8 cellular contexts compared by ENCODE assay signal in the genomic region with DNA sequence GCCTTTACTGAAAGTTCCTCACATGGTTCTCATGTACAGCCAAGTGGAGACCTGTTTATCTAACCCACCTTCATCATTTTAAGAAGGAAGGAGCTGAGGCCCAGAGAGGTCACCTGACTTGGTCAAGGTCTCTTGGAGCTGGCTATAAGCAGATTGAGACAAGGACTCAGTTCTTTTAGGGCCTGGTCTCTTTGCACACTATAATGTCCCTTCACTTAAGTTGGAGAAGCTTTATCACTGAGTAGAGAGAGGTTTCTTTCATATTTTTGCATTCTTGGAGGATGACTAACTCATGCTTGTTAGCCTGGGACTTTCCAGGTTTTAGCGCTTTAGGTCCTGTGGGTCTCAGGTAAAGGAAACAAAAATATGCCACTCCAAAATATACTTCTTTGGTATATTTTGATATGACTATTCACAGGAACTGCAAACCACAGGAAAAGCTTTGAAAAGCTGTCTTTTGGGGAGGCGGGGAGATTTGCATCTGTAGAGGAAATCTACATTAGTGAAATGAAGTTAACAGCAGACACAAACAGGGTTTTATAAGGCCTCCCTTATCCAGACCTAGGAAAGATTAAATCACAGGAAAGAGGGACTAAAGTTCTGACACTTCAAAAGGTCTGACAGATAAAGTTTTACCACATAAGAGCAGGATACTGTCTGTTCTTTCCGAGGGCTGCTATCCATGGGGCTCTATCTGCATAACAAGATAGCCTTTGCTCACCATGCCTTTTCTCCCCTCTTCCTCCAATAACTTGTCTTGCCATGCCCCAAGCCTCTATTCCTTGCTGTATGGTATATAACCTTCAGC.
DNase-seq lines count a peak whose midpoint lies in the region; ATAC-seq lines count a peak whose summit lies in the region.

No MANE protein-coding gene starts in this region.

- peaks cover 0 to 2% (median 0%) of the 10 kb centered on the region in 3 donors for H3K36me3 Mint-ChIP-seq in naive thymus-derived CD8-positive, alpha-beta T cell

- H3K4me3 Mint-ChIP-seq in naive thymus-derived CD8-positive, alpha-beta T cell, result peak overlapping the region; percentile 15 to 78 (median 60)

- peaks cover 0 to 3% (median 0%) of the 10 kb centered on the region in 9 donors for H3K9me3 Mint-ChIP-seq in naive thymus-derived CD8-positive, alpha-beta T cell

- peak; percentile 28 for ATAC-seq in HG03575 (IDR thresholded peaks at IDR 0.05; ENCODE audit: extremely low read depth, insufficient number of reproducible peaks, low FRiP score, unreplicated experiment)
- peak; percentile 83 to 85 for ATAC-seq in naive thymus-derived CD8-positive, alpha-beta T cell

- H3K27me3 Mint-ChIP-seq in naive thymus-derived CD8-positive, alpha-beta T cell, result no peaks in the 10 kb centered on the region

- POLR2A ChIA-PET in naive thymus-derived CD8-positive, alpha-beta T cell (lab: Charles Lee), result interaction anchor here (1.7 kb wide), 1 partner anchor 486 kb away, joined by 4 read pairs; a partner anchor contains a TSS

- H3K27ac Mint-ChIP-seq in naive thymus-derived CD8-positive, alpha-beta T cell, result peak overlapping the region; percentile 16 to 92 (median 75)

- H3K4me1 Mint-ChIP-seq in naive thymus-derived CD8-positive, alpha-beta T cell, result peaks cover 36 to 64% (median 53%) of the 10 kb centered on the region in 4 donors

- DNase-seq in DMS53 (lab: John Stamatoyannopoulos, UW), result peak; percentile 40
- no peak for DNase-seq in DMS53 treated with DMSO at 0.1 percent for 48 hours (lab: John Stamatoyannopoulos, UW; ENCODE audit: unreplicated experiment)
- DNase-seq in activated T-cell treated with anti-CD3 and anti-CD28 coated beads, Interleukin-2, amount 50 U/mL, for 48 hours, result peak; percentile 56 to 58
- DNase-seq in naive thymus-derived CD8-positive, alpha-beta T cell, result peak in 4 of 10 donors; percentile 8 to 63 (median 44)
- DNase-seq in RPMI8226, result no peak
- DNase-seq in cerebellar cortex (ENCODE audit: low spot score), result no peak
- DNase-seq in MV-4-11 (lab: John Stamatoyannopoulos, UW), result no peak

Comparison
In these comparisons a context has a peak if more than half of its experiments do, and no peak if none do; other contexts are left out.
1. DNase-seq: peak in DMS53 (single experiment) and activated T-cell treated with anti-CD3 and anti-CD28 coated beads, Interleukin-2, amount 50 U/mL, for 48 hours (2 of 2); none in DMS53 treated with DMSO at 0.1 percent for 48 hours (single experiment), RPMI8226 (single experiment), cerebellar cortex (single experiment) and MV-4-11 (single experiment).